Comparison of ENCODE assay signal across 9 cellular contexts in the genomic region with DNA sequence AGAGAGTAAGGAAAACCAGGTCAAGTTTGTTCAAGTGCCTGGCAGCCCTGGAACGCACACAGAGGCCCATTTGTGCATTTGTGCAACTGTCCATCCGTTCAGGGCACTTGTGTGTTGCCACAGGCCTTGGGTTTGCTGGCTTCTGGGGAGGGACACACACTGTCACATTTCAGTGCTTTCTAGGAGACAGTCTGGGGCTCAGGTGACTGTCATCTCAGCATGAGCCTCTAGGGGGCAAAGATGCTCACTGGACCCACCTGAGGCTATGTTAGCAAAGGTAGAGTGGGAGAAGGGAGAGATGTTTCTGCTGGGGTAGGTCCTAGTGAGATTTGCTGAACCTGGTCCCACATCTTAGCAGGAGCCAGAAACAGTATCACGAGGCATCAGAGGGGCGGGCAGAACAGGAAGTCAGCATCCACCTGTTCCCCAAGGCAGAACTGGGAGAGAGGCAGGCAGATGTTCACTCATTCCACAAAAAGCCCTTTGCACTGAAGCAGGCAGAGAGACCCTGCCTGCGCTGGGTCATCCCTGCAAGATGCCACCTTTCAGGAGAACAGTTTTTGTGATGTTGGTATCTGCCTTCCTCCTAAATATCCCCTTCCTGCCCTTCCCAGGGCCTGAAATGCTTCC. TPM values are rescaled to one million over a fixed set of nuclear protein-coding genes. Genes with fewer than 3 reads are reported as not detected.
A peak's percentile ranks its signal among the peaks of the same experiment; 100 is the strongest.
DNase-seq lines count a peak whose midpoint lies in the region; ATAC-seq and TF ChIP-seq lines count a peak whose summit lies in the region.
"Had no signal": no experiment of that assay in that cellular context is flagged by ENCODE, and none has a peak within 500 bp of the region (broad histone marks: within the 10 kb centered on the region; RNA-seq: fewer than 3 reads in every experiment).

No MANE protein-coding gene starts in this region.

- H3K36me3 Mint-ChIP-seq in activated CD8-positive, alpha-beta memory T cell treated with anti-CD3 and anti-CD28 coated beads, Interleukin-2, amount 10 ng/mL, durations not matched to agents 7 days and 5 days: no peaks in the 10 kb centered on the region
- H3K36me3 Mint-ChIP-seq: activated naive CD8-positive, alpha-beta T cell had no signal

- no peak overlapping the region for H4K8ac ChIP-seq in trophoblast cell (ENCODE audit: low read depth, low read length)

- WGBS in trophoblast cell (ENCODE audit: extremely low coverage, insufficient coverage, insufficient read length): no CpG with 5 or more reads among the region's 5 CpGs

- H3K36me3 ChIP-seq in trophoblast cell (ENCODE audit: control insufficient read depth in 1 of 2, insufficient read depth in 2 of 2, low read length in 2 of 2): peaks cover 13 to 14% of the 10 kb centered on the region in 2 experiments

- peaks cover 4% of the 10 kb centered on the region for H3K79me1 ChIP-seq in trophoblast cell (ENCODE audit: low read length)

- no peaks in the 10 kb centered on the region for H3K79me2 ChIP-seq in trophoblast cell (ENCODE audit: control insufficient read depth, insufficient read depth, low read length, poor library complexity)

- no peak overlapping the region for H2AK5ac ChIP-seq in trophoblast cell (ENCODE audit: low read length)

- H3K9me3 Mint-ChIP-seq in activated CD8-positive, alpha-beta memory T cell treated with anti-CD3 and anti-CD28 coated beads, Interleukin-2, amount 10 ng/mL, durations not matched to agents 7 days and 5 days (ENCODE audit: low read depth): no peaks in the 10 kb centered on the region

- H2BK12ac ChIP-seq in trophoblast cell (ENCODE audit: low read length): no peak overlapping the region

- H3K27ac Mint-ChIP-seq in activated CD8-positive, alpha-beta memory T cell treated with anti-CD3 and anti-CD28 coated beads, Interleukin-2, amount 10 ng/mL, durations not matched to agents 7 days and 5 days: no peak overlapping the region
- H3K27ac Mint-ChIP-seq: activated naive CD8-positive, alpha-beta T cell had no signal

- no peak overlapping the region for H2AFZ ChIP-seq in trophoblast cell (ENCODE audit: insufficient read depth, low read length, poor library complexity)

- no peak overlapping the region for H3K4ac ChIP-seq in trophoblast cell (ENCODE audit: low read depth, low read length)

- H3K4me3 ChIP-seq in trophoblast cell (ENCODE audit: low read depth, low read length): no peak overlapping the region

- H3K27ac ChIP-seq in trophoblast cell (ENCODE audit: low read depth, low read length): no peak overlapping the region

- H3K14ac ChIP-seq in trophoblast cell (ENCODE audit: low read length): no peak overlapping the region

- peaks cover 13% of the 10 kb centered on the region for H3K4me1 Mint-ChIP-seq in activated CD8-positive, alpha-beta memory T cell treated with anti-CD3 and anti-CD28 coated beads, Interleukin-2, amount 10 ng/mL, durations not matched to agents 7 days and 5 days

- H3K18ac ChIP-seq in trophoblast cell (ENCODE audit: low read length): no peak overlapping the region

- H3K27me3 ChIP-seq in trophoblast cell (ENCODE audit: insufficient read depth, low read length): no peaks in the 10 kb centered on the region

- no peak overlapping the region for H3K9ac ChIP-seq in trophoblast cell (ENCODE audit: low read length)

- no peaks in the 10 kb centered on the region for H3K9me3 ChIP-seq in trophoblast cell (ENCODE audit: insufficient read depth, low read depth, low read length)

- H3K4me2 ChIP-seq in trophoblast cell (ENCODE audit: low read length): no peak overlapping the region

- peaks cover 13 to 17% of the 10 kb centered on the region in 2 experiments for H3K4me1 ChIP-seq in trophoblast cell (ENCODE audit: control insufficient read depth in 1 of 2, insufficient read depth in 2 of 2, low read length in 2 of 2)

- DNase-seq in NCI-H82 (lab: John Stamatoyannopoulos, UW) (peak; percentile 77), NCI-H82 treated with DMSO at 0.1 percent for 48 hours (lab: John Stamatoyannopoulos, UW; ENCODE audit: unreplicated experiment) (no peak), NCI-H2081 treated with DMSO at 0.1 percent for 48 hours (lab: John Stamatoyannopoulos, UW) (peak; percentile 0), erythroblast (lab: John Stamatoyannopoulos, UW) (peak; percentile 30 to 59), trophoblast cell (peak; percentile 44 to 81)
- peak; percentile 70 for DNase-seq in activated CD8-positive, alpha-beta memory T cell treated with anti-CD3 and anti-CD28 coated beads, Interleukin-2, amount 10 ng/mL, durations not matched to agents 7 days and 5 days

- H3K4me3 Mint-ChIP-seq in activated CD8-positive, alpha-beta memory T cell treated with anti-CD3 and anti-CD28 coated beads, Interleukin-2, amount 10 ng/mL, durations not matched to agents 7 days and 5 days: no peak overlapping the region
- H3K4me3 Mint-ChIP-seq: activated naive CD8-positive, alpha-beta T cell had no signal

- H2BK120ac ChIP-seq in trophoblast cell (ENCODE audit: insufficient read depth, low read length, poor library complexity): no peak overlapping the region

- H2BK5ac ChIP-seq in trophoblast cell (ENCODE audit: low read depth, low read length, poor library complexity): no peak overlapping the region

- ATAC-seq in activated CD8-positive, alpha-beta memory T cell treated with anti-CD3 and anti-CD28 coated beads, Interleukin-2, amount 10 ng/mL, durations not matched to agents 7 days and 5 days: peak; percentile 90
- ATAC-seq in HG03378 (IDR thresholded peaks at IDR 0.05; ENCODE audit: unreplicated experiment) (no peak), GM18870 (IDR thresholded peaks at IDR 0.05; ENCODE audit: unreplicated experiment) (no peak)

- no peak overlapping the region for H3K23ac ChIP-seq in trophoblast cell (ENCODE audit: low read length)

- CTCF ChIA-PET in activated CD8-positive, alpha-beta memory T cell treated with anti-CD3 and anti-CD28 coated beads, Interleukin-2, amount 10 ng/mL, durations not matched to agents 7 days and 5 days (lab: Charles Lee): interaction anchor here (0.8 to 1.5 kb wide), 6 partner anchors 12 to 131 kb away, joined by 3 to 5 read pairs (median 3); no protein-coding TSS in a partner anchor

- H4K91ac ChIP-seq in trophoblast cell (ENCODE audit: low read depth, low read length): no peak overlapping the region

- no peak overlapping the region for H4K12ac ChIP-seq in trophoblast cell (ENCODE audit: low read depth, low read length)

- H3K27me3 Mint-ChIP-seq in activated CD8-positive, alpha-beta memory T cell treated with anti-CD3 and anti-CD28 coated beads, Interleukin-2, amount 10 ng/mL, durations not matched to agents 7 days and 5 days: peaks cover 15% of the 10 kb centered on the region
- H3K27me3 Mint-ChIP-seq: activated naive CD8-positive, alpha-beta T cell had no signal

- TF ChIP-seq POLR2A in erythroblast (IDR thresholded peaks at IDR 0.05; ENCODE audit: low read length): no peak

RNA-seq across cellular contexts. Expression of gene RAI1, which starts 48.5 kb away (rescaled TPM):
- 10 to 100 TPM; 17.4 to 24.4 TPM for total RNA-seq in activated CD8-positive, alpha-beta memory T cell treated with anti-CD3 and anti-CD28 coated beads, Interleukin-2, amount 10 ng/mL, durations not matched to agents 7 days and 5 days
- 16.7 and 17.4 TPM in 2 replicates for polyA plus RNA-seq in trophoblast cell (2013)
